In genomic region chrX:136028383-136028984, GRCh38 we compare ENCODE assay signal across 1 cellular context.
TF ChIP-seq lines count a peak whose summit lies in the region.

No MANE protein-coding gene starts in this region.

TF ChIP-seq in HCT116, 20 proteins besides CTCF, POLR2A, EP300 and RAD21 (continued from another document):
- TF ChIP-seq REST (IDR thresholded peaks at IDR 0.05; ENCODE audit: low read depth) (no peak), MAX (IDR thresholded peaks at IDR 0.05) (no peak), ATF3 (IDR thresholded peaks at IDR 0.05) (no peak), ZFX (IDR thresholded peaks at IDR 0.05) (no peak), ZBTB33 (IDR thresholded peaks at IDR 0.05; ENCODE audit: extremely low read depth, insufficient replicate concordance, low read length) (no peak), POLR2AphosphoS5 (IDR thresholded peaks at IDR 0.05; ENCODE audit: low read depth, low read length) (no peak), EZH2 (IDR thresholded peaks at IDR 0.05) (no peak), YY1 (IDR thresholded peaks at IDR 0.05; ENCODE audit: extremely low read depth, insufficient replicate concordance, low read depth, low read length) (no peak), TCF7L2 (IDR thresholded peaks at IDR 0.05; ENCODE audit: borderline replicate concordance, extremely low read depth, insufficient read depth, insufficient read length) (no peak), EZH2phosphoT487 (IDR thresholded peaks at IDR 0.05; ENCODE audit: borderline replicate concordance) (no peak), ZNF274 (IDR thresholded peaks at IDR 0.05; ENCODE audit: low read depth, low read length) (no peak), CBX3 (IDR thresholded peaks at IDR 0.05; ENCODE audit: low read depth) (no peak), SP1 (IDR thresholded peaks at IDR 0.05; ENCODE audit: low read depth) (no peak), FOSL1 (IDR thresholded peaks at IDR 0.05; ENCODE audit: low read depth) (no peak), SIN3A (IDR thresholded peaks at IDR 0.05; ENCODE audit: low read depth) (no peak), EGR1 (IDR thresholded peaks at IDR 0.05; ENCODE audit: low read depth) (no peak)
